ENCODE assay signal across 10 cellular contexts in the genomic region with DNA sequence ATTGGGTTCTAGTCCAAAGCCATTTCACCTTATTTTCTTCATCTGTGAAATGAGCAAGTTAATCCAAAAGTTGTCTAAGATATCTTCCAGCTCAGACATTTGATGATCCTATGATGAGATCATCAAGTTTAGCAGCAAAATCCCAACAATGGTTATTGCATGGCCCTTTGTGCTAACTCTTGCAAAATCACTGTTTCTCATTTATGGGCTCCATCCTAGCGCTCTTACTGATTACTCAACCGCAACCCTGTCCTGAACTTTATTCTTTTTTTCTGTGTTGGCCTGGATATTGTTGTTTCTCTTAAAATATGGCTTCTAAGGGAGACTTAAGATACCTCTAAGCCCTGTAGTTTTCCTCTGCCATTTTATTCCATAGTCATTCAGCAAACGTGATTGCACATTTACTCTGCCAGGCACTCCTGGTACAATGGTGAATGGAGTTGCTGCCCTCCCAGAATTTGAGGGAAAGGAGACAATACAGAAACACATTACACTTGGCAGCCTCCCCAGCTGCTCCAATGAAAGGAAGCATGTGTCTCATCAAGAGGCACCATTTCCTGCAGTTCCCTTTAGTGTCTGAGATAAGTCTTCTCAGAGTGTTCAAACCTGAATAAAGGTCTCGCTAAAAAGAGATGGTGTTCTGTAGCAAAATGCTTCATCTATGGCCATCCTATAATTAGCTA. TPM values are rescaled to one million over a fixed set of nuclear protein-coding genes. Genes with fewer than 3 reads are reported as not detected.
DNase-seq lines count a peak whose midpoint lies in the region; ATAC-seq and TF ChIP-seq lines count a peak whose summit lies in the region.
"Had no signal": no experiment of that assay in that cellular context is flagged by ENCODE, and none has a peak within 500 bp of the region (broad histone marks: within the 10 kb centered on the region; RNA-seq: fewer than 3 reads in every experiment).

No MANE protein-coding gene starts in this region.

- no peaks in the 10 kb centered on the region for H3K9me3 ChIP-seq in DND-41 (ENCODE audit: insufficient read depth, low read length, severe bottlenecking)
- no peaks in the 10 kb centered on the region for H3K9me3 ChIP-seq in RWPE2 (ENCODE audit: severe bottlenecking)
- no peaks in the 10 kb centered on the region for H3K9me3 ChIP-seq in ovary

- H4K20me1 ChIP-seq in DND-41 (ENCODE audit: insufficient read depth, low read length) = peaks cover 8% of the 10 kb centered on the region; the same call in 1 of the 2 replicates

- H3K4me2 ChIP-seq in DND-41 (ENCODE audit: insufficient read depth, low read length) = peak overlapping the region; percentile 71

- H3K4me3 ChIP-seq in DND-41 (ENCODE audit: low read depth in 1 of 2, low read length in 2 of 2) (0 out of 4 replicates have a peak overlapping the region, but pooled peaks of 1 of the 2 experiments have one; percentile 6), RWPE2 (ENCODE audit: severe bottlenecking) (no peak overlapping the region), fibroblast of the aortic adventitia (ENCODE audit: low read depth, low read length) (peak overlapping the region; percentile 11), ovary (no peak overlapping the region)

- intact Hi-C loops in ovary (cut with DNase I) = no loop called here

- H3K27ac ChIP-seq in DND-41 (ENCODE audit: low read length) (peak overlapping the region; percentile 88), RWPE2 (ENCODE audit: poor library complexity, severe bottlenecking) (peak overlapping the region; percentile 64), ovary (peak overlapping the region in 1 of 2 donors; percentile 80)

- H3K4me1 ChIP-seq in DND-41 (ENCODE audit: insufficient read depth, low read length) (peaks cover 53% of the 10 kb centered on the region), RWPE2 (ENCODE audit: insufficient read depth, poor library complexity, severe bottlenecking) (peaks cover 46% of the 10 kb centered on the region), ovary (ENCODE audit: insufficient read depth) (peaks cover 11% of the 10 kb centered on the region)

- WGBS in ovary, 3 donors = 32 to 50% (median 36%) methylated on average over 4 of the region's 4 CpGs

- peaks cover 95% of the 10 kb centered on the region for H3K79me2 ChIP-seq in DND-41 (ENCODE audit: insufficient read depth, low read length)

- no peak for TF ChIP-seq POLR2A in ovary (IDR thresholded peaks at IDR 0.05)

- H3K27me3 ChIP-seq in DND-41 (ENCODE audit: insufficient read depth, low read length, poor library complexity) = no peaks in the 10 kb centered on the region
- H3K27me3 ChIP-seq in RWPE2 (ENCODE audit: insufficient read depth, poor library complexity, severe bottlenecking) = no peaks in the 10 kb centered on the region
- H3K27me3 ChIP-seq in ovary = no peaks in the 10 kb centered on the region

- peaks cover 33% of the 10 kb centered on the region for H3K36me3 ChIP-seq in DND-41 (ENCODE audit: insufficient read depth, low read length)
- H3K36me3 ChIP-seq in RWPE2 (ENCODE audit: low read depth) = no peaks in the 10 kb centered on the region
- no peaks in the 10 kb centered on the region for H3K36me3 ChIP-seq in ovary

- TF ChIP-seq CTCF in DND-41 (IDR thresholded peaks at IDR 0.05; ENCODE audit: borderline replicate concordance, extremely low read depth, low read length, poor library complexity, severe bottlenecking) (no peak), RWPE2 (IDR thresholded peaks at IDR 0.05; ENCODE audit: poor library complexity, severe bottlenecking) (no peak), fibroblast of the aortic adventitia (IDR thresholded peaks at IDR 0.05; ENCODE audit: insufficient read depth, low read length) (no peak), ovary (IDR thresholded peaks at IDR 0.05) (no peak)

- peak; percentile 23; the same call in 1 of the 3 replicates for ATAC-seq in DND-41 (ENCODE audit: insufficient read depth, low read depth)
- ATAC-seq in RWPE2 (ENCODE audit: low read depth) = peak; percentile 50
- ATAC-seq in HG03442 (IDR thresholded peaks at IDR 0.05; ENCODE audit: unreplicated experiment) = no peak
- no peak for ATAC-seq in GM18867 (IDR thresholded peaks at IDR 0.05; ENCODE audit: unreplicated experiment)
- ATAC-seq in GM18907 (IDR thresholded peaks at IDR 0.05; ENCODE audit: unreplicated experiment) = no peak
- ATAC-seq: activated CD4-positive, alpha-beta T cell treated with anti-CD3 and anti-CD28 coated beads for 36 hours had no signal

- H2AFZ ChIP-seq in DND-41 (ENCODE audit: low read depth, low read length) = no peak overlapping the region

- H3K9ac ChIP-seq in DND-41 (ENCODE audit: low read depth, low read length) = no peak overlapping the region

- TF ChIP-seq EP300 in ovary (IDR thresholded peaks at IDR 0.05) = no peak

- peak; percentile 45 for DNase-seq in DND-41
- no peak for DNase-seq in RWPE2 (ENCODE audit: low spot score)
- DNase-seq in fibroblast of the aortic adventitia (ENCODE audit: low read depth) = peak; percentile 98
- DNase-seq in ovary = peak in 4 of 5 donors; percentile 45 to 58 (median 50)
- no peak for DNase-seq in NCI-H510A treated with DMSO at 0.1 percent for 48 hours (lab: John Stamatoyannopoulos, UW)
- DNase-seq: NCI-H2171 treated with DMSO at 0.1 percent for 48 hours had no signal

RNA-seq across cellular contexts. Expression of a gene that starts 4.4 kb away (rescaled TPM):
- total RNA-seq in fibroblast of the aortic adventitia (ENCODE audit: low replicate concordance) = 47.8 and 59.7 TPM in 2 replicates
- 10 to 100 TPM; 28.0 to 86.0 (median 47.0) TPM for total RNA-seq in ovary
- polyA plus RNA-seq in ovary = 10 to 100 TPM in 1 of 2 donors, 1 to 10 TPM in 1; 9.4 to 34.9 TPM

RNA-seq across cellular contexts. Expression of a gene that starts 44.0 kb away (rescaled TPM):
- total RNA-seq in fibroblast of the aortic adventitia (ENCODE audit: low replicate concordance) (21.5 and 39.2 TPM in 2 replicates), ovary (10 to 100 TPM in 6 of 7 donors, 1 to 10 TPM in 1; 9.7 to 30.0 (median 18.2) TPM)
- 10 to 100 TPM in 1 of 2 donors, 1 to 10 TPM in 1; 6.6 to 14.6 TPM for polyA plus RNA-seq in ovary

Comparison
In these comparisons a context has a peak if more than half of its experiments do, and no peak if none do; other contexts are left out.
1. ATAC-seq: peak in DND-41 (single experiment) and RWPE2 (single experiment); none in HG03442 (single experiment), GM18867 (single experiment) and GM18907 (single experiment).
2. DNase-seq: peak in DND-41 (single experiment), fibroblast of the aortic adventitia (single experiment) and ovary (4 of 5); none in RWPE2 (single experiment) and NCI-H510A treated with DMSO at 0.1 percent for 48 hours (single experiment).